Comparison of ENCODE assay signal across 7 cellular contexts in genomic region chr11:93662177-93662575, GRCh38. TPM values are rescaled to one million over a fixed set of nuclear protein-coding genes. Genes with fewer than 3 reads are reported as not detected.
DNase-seq lines count a peak whose midpoint lies in the region; ATAC-seq and TF ChIP-seq lines count a peak whose summit lies in the region.

No MANE protein-coding gene starts in this region.

- H3K4me1 ChIP-seq in foreskin keratinocyte, result no peaks in the 10 kb centered on the region

- no peaks in the 10 kb centered on the region for H3K27me3 Mint-ChIP-seq in stimulated activated memory B cell treated with anti-CD40 and anti-IgM and Interleukin-4, amounts not matched to agents 10 μg/mL and 1 μg/mL and 100 μg/mL, for 72 hours

- ATAC-seq in GM18520 (IDR thresholded peaks at IDR 0.05; ENCODE audit: unreplicated experiment) (peak; percentile 8), HG02610 (IDR thresholded peaks at IDR 0.05; ENCODE audit: unreplicated experiment) (peak; percentile 8), foreskin keratinocyte (no peak)
- no peak for ATAC-seq in stimulated activated memory B cell treated with anti-CD40 and anti-IgM and Interleukin-4, amounts not matched to agents 10 μg/mL and 1 μg/mL and 100 μg/mL, for 72 hours

- DNase-seq in SK-N-MC (ENCODE audit: low read depth, low spot score), result no peak
- DNase-seq in foreskin keratinocyte, result no peak
- DNase-seq in Ammon's horn (ENCODE audit: low spot score), result no peak
- DNase-seq in activated effector memory CD4-positive, alpha-beta T cell treated with anti-CD3 and anti-CD28 coated beads, Interleukin-2, amount 50 U/mL, for 16 hours, result no peak

- no peak for TF ChIP-seq CTCF in foreskin keratinocyte (conservative IDR thresholded peaks at IDR 0.05)

- H3K4me1 Mint-ChIP-seq in stimulated activated memory B cell treated with anti-CD40 and anti-IgM and Interleukin-4, amounts not matched to agents 10 μg/mL and 1 μg/mL and 100 μg/mL, for 72 hours, result peaks cover 30% of the 10 kb centered on the region

- H3K9me3 ChIP-seq in SK-N-MC (ENCODE audit: low read depth, low read length), result no peaks in the 10 kb centered on the region

- peak overlapping the region; percentile 84 for H3K4me3 ChIP-seq in SK-N-MC

- H3K27me3 ChIP-seq in foreskin keratinocyte, result no peaks in the 10 kb centered on the region

- peak overlapping the region; percentile 90 for H3K4me3 Mint-ChIP-seq in stimulated activated memory B cell treated with anti-CD40 and anti-IgM and Interleukin-4, amounts not matched to agents 10 μg/mL and 1 μg/mL and 100 μg/mL, for 72 hours

- 0 out of 2 replicates have a peak overlapping the region, but pooled peaks have one; percentile 63 for H3K27ac ChIP-seq in SK-N-MC
- peak overlapping the region; percentile 49 for H3K27ac ChIP-seq in foreskin keratinocyte

- H3K36me3 Mint-ChIP-seq in stimulated activated memory B cell treated with anti-CD40 and anti-IgM and Interleukin-4, amounts not matched to agents 10 μg/mL and 1 μg/mL and 100 μg/mL, for 72 hours, result peaks cover 5% of the 10 kb centered on the region

- H3K9me3 Mint-ChIP-seq in stimulated activated memory B cell treated with anti-CD40 and anti-IgM and Interleukin-4, amounts not matched to agents 10 μg/mL and 1 μg/mL and 100 μg/mL, for 72 hours, result no peaks in the 10 kb centered on the region

- H3K9ac ChIP-seq in SK-N-MC (ENCODE audit: insufficient read length), result peak overlapping the region; percentile 93

- H3K27ac Mint-ChIP-seq in stimulated activated memory B cell treated with anti-CD40 and anti-IgM and Interleukin-4, amounts not matched to agents 10 μg/mL and 1 μg/mL and 100 μg/mL, for 72 hours, result peak overlapping the region; percentile 90

- peaks cover 30% of the 10 kb centered on the region for H3K36me3 ChIP-seq in SK-N-MC (ENCODE audit: insufficient read depth, low read length)

RNA-seq across cellular contexts. Expression of gene CEP295, which starts 0.7 kb away (rescaled TPM):
- 16.8 and 18.0 TPM in 2 replicates for total RNA-seq in foreskin keratinocyte
- polyA plus RNA-seq in foreskin keratinocyte, result 3.3 and 4.1 TPM in 2 replicates

Comparison
In these comparisons a context has a peak if more than half of its experiments do, and no peak if none do; other contexts are left out.
1. ATAC-seq: peak in GM18520 (single experiment) and HG02610 (single experiment); none in foreskin keratinocyte (single experiment) and stimulated activated memory B cell treated with anti-CD40 and anti-IgM and Interleukin-4, amounts not matched to agents 10 μg/mL and 1 μg/mL and 100 μg/mL, for 72 hours (single experiment).